ENCODE assay signal across 39 cellular contexts in the genomic region with DNA sequence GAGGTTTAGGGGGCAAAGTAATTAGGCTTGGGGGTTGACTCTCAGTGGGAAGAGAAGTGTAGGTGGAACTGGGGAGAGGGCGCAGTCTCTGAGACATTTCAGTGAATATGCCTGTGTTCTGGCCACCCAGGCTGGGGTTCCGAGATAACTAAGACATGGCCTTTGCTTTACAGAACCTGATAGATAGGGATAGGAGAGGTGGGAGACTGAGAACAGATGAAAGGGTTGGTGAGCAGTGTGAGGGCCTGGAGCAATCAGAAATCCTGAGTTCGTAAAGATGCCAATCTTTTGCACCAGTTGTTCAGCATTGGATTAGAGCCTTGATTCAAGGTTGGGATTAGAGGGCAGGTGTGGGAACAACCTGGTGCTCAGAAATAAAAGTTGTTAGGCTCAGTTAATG.
"Had no signal": no experiment of that assay in that cellular context is flagged by ENCODE, and none has a peak within 500 bp of the region (broad histone marks: within the 10 kb centered on the region; RNA-seq: fewer than 3 reads in every experiment).

No MANE protein-coding gene starts in this region.

- FAIRE-seq: astrocyte, bronchial epithelial cell had no signal

- H3K27me3 ChIP-seq: adrenal gland, ascending aorta, body of pancreas, brain microvascular endothelial cell, breast epithelium, cardiac muscle cell had no signal

- H3K4me1 Mint-ChIP-seq: activated naive CD4-positive, alpha-beta T cell treated with anti-CD3 and anti-CD28 coated beads, Interleukin-2, amount 10 ng/mL, durations not matched to agents 7 days and 5 days; activated naive CD4-positive, alpha-beta T cell treated with anti-CD3 and anti-CD28 coated beads, Interleukin-2, amount 50 U/mL, for 24 hours; activated naive CD8-positive, alpha-beta T cell treated with anti-CD3 and anti-CD28 coated beads, Interleukin-2, amount 10 ng/mL, durations not matched to agents 7 days and 5 days; activated naive CD8-positive, alpha-beta T cell treated with anti-CD3 and anti-CD28 coated beads, Interleukin-2, amount 50 U/mL, for 24 hours; activated T-helper 17 cell treated with anti-CD3 and anti-CD28 coated beads, Interleukin-2, amount 50 U/mL, for 72 hours; central memory CD8-positive, alpha-beta T cell had no signal

- H3K4me1 ChIP-seq: adrenal gland, body of pancreas, breast epithelium had no signal

- H3K36me3 ChIP-seq: adrenal gland, ascending aorta, brain microvascular endothelial cell, breast epithelium, cardiac muscle cell had no signal

- ATAC-seq: activated naive CD4-positive, alpha-beta T cell treated with anti-CD3 and anti-CD28 coated beads, Interleukin-2, amount 50 U/mL, for 72 hours; activated naive CD8-positive, alpha-beta T cell treated with anti-CD3 and anti-CD28 coated beads, Interleukin-2, amount 50 U/mL, for 24 hours; activated T-cell treated with anti-CD3 and anti-CD28 coated beads, Interleukin-2, amount 50 U/mL, for 4 hours; activated T-cell treated with anti-CD3 and anti-CD28 coated beads, Interleukin-2, amount 50 U/mL, for 72 hours; activated T-helper 17 cell treated with anti-CD3 and anti-CD28 coated beads, Interleukin-2, amount 50 U/mL, for 72 hours; body of pancreas had no signal

- H3K27ac ChIP-seq: adrenal gland, ascending aorta, body of pancreas, brain microvascular endothelial cell, breast epithelium, cardiac muscle cell had no signal

- H3K27ac Mint-ChIP-seq: activated naive CD4-positive, alpha-beta T cell treated with anti-CD3 and anti-CD28 coated beads for 36 hours; activated naive CD4-positive, alpha-beta T cell treated with anti-CD3 and anti-CD28 coated beads, Interleukin-2, amount 10 ng/mL, durations not matched to agents 7 days and 5 days; activated naive CD4-positive, alpha-beta T cell treated with anti-CD3 and anti-CD28 coated beads, Interleukin-2, amount 50 U/mL, for 24 hours; activated naive CD8-positive, alpha-beta T cell; activated naive CD8-positive, alpha-beta T cell treated with anti-CD3 and anti-CD28 coated beads for 36 hours; activated naive CD8-positive, alpha-beta T cell treated with anti-CD3 and anti-CD28 coated beads, Interleukin-2, amount 10 ng/mL, durations not matched to agents 7 days and 5 days; activated naive CD8-positive, alpha-beta T cell treated with anti-CD3 and anti-CD28 coated beads, Interleukin-2, amount 50 U/mL, for 24 hours; activated T-cell treated with anti-CD3 and anti-CD28 coated beads, Interleukin-2, amount 50 U/mL, for 24 hours; activated T-cell treated with anti-CD3 and anti-CD28 coated beads, Interleukin-2, amount 50 U/mL, for 72 hours; activated T-helper 1 cell treated with anti-CD3 and anti-CD28 coated beads, Interleukin-12 subunit alpha, Interleukin-12 subunit beta, Interleukin-2, Interleukin-4 antibody, amounts not matched to agents 30 ng/mL and 10 ng/mL and 1 ng/mL, durations not matched to agents 14 hours and 24 hours and 36 hours; activated T-helper 17 cell treated with anti-CD3 and anti-CD28 coated beads, Interleukin-2, amount 50 U/mL, for 72 hours; activated T-helper 2 cell treated with anti-CD3 and anti-CD28 coated beads, Interferon-gamma antibody, Interleukin-2, Interleukin-4, amounts not matched to agents 10 μg/mL and 5 μg/mL and 100 μg/mL, durations not matched to agents 14 hours and 24 hours and 36 hours; brain had no signal

- H3K4me3 ChIP-seq: adrenal gland, ascending aorta, body of pancreas, breast epithelium, cardiac muscle cell had no signal

- DNase-seq: activated effector memory CD4-positive, alpha-beta T cell treated with anti-CD3 and anti-CD28 coated beads, Interleukin-2, amount 50 U/mL, for 16 hours; activated effector memory CD4-positive, alpha-beta T cell treated with Interleukin-2 at 50 U/mL for 16 hours; activated gamma-delta T cell treated with Interleukin-2 at 50 U/mL for 16 hours; activated naive CD4-positive, alpha-beta T cell; activated naive CD4-positive, alpha-beta T cell treated with anti-CD3 and anti-CD28 coated beads for 36 hours; activated naive CD4-positive, alpha-beta T cell treated with anti-CD3 and anti-CD28 coated beads, Interleukin-2, amount 10 ng/mL, durations not matched to agents 7 days and 5 days; activated naive CD4-positive, alpha-beta T cell treated with anti-CD3 and anti-CD28 coated beads, Interleukin-2, amount 50 U/mL, for 16 hours; activated naive CD4-positive, alpha-beta T cell treated with Interleukin-2 at 50 U/mL for 16 hours; activated naive CD8-positive, alpha-beta T cell treated with anti-CD3 and anti-CD28 coated beads for 36 hours; activated naive CD8-positive, alpha-beta T cell treated with anti-CD3 and anti-CD28 coated beads, Interleukin-2, amount 10 ng/mL, durations not matched to agents 7 days and 5 days; activated naive CD8-positive, alpha-beta T cell treated with anti-CD3 and anti-CD28 coated beads, Interleukin-2, amount 50 U/mL, for 24 hours; activated T-cell treated with anti-CD3 and anti-CD28 coated beads, Interleukin-2, amount 50 U/mL, for 1 hour; activated T-cell treated with anti-CD3 and anti-CD28 coated beads, Interleukin-2, amount 50 U/mL, for 24 hours; activated T-cell treated with anti-CD3 and anti-CD28 coated beads, Interleukin-2, amount 50 U/mL, for 4 hours; activated T-cell treated with anti-CD3 and anti-CD28 coated beads, Interleukin-2, amount 50 U/mL, for 48 hours; activated T-cell treated with anti-CD3 and anti-CD28 coated beads, Interleukin-2, amount 50 U/mL, for 72 hours; adrenal gland; amniotic stem cell; amygdala; anterior cingulate cortex; aorta; body of pancreas; brain microvascular endothelial cell; caudate nucleus; central memory CD4-positive, alpha-beta T cell; cerebellar nuclear complex had no signal

- H3K9me3 Mint-ChIP-seq: activated naive CD4-positive, alpha-beta T cell treated with anti-CD3 and anti-CD28 coated beads, Interleukin-2, amount 10 ng/mL, durations not matched to agents 7 days and 5 days; activated naive CD4-positive, alpha-beta T cell treated with anti-CD3 and anti-CD28 coated beads, Interleukin-2, amount 50 U/mL, for 24 hours; activated naive CD8-positive, alpha-beta T cell treated with anti-CD3 and anti-CD28 coated beads for 36 hours; activated naive CD8-positive, alpha-beta T cell treated with anti-CD3 and anti-CD28 coated beads, Interleukin-2, amount 10 ng/mL, durations not matched to agents 7 days and 5 days; activated T-cell treated with anti-CD3 and anti-CD28 coated beads, Interleukin-2, amount 50 U/mL, for 4 hours; activated T-helper 2 cell treated with anti-CD3 and anti-CD28 coated beads, Interferon-gamma antibody, Interleukin-2, Interleukin-4, amounts not matched to agents 10 μg/mL and 5 μg/mL and 100 μg/mL, durations not matched to agents 14 hours and 24 hours and 36 hours had no signal

- H3K4me3 Mint-ChIP-seq: activated naive CD4-positive, alpha-beta T cell treated with anti-CD3 and anti-CD28 coated beads for 36 hours; activated naive CD4-positive, alpha-beta T cell treated with anti-CD3 and anti-CD28 coated beads, Interleukin-2, amount 10 ng/mL, durations not matched to agents 7 days and 5 days; activated naive CD4-positive, alpha-beta T cell treated with anti-CD3 and anti-CD28 coated beads, Interleukin-2, amount 50 U/mL, for 24 hours; activated naive CD8-positive, alpha-beta T cell; activated naive CD8-positive, alpha-beta T cell treated with anti-CD3 and anti-CD28 coated beads for 36 hours; activated naive CD8-positive, alpha-beta T cell treated with anti-CD3 and anti-CD28 coated beads, Interleukin-2, amount 10 ng/mL, durations not matched to agents 7 days and 5 days; activated naive CD8-positive, alpha-beta T cell treated with anti-CD3 and anti-CD28 coated beads, Interleukin-2, amount 50 U/mL, for 24 hours; activated T-cell treated with anti-CD3 and anti-CD28 coated beads, Interleukin-2, amount 50 U/mL, for 24 hours; activated T-cell treated with anti-CD3 and anti-CD28 coated beads, Interleukin-2, amount 50 U/mL, for 4 hours; activated T-cell treated with anti-CD3 and anti-CD28 coated beads, Interleukin-2, amount 50 U/mL, for 72 hours; activated T-helper 1 cell treated with anti-CD3 and anti-CD28 coated beads, Interleukin-12 subunit alpha, Interleukin-12 subunit beta, Interleukin-2, Interleukin-4 antibody, amounts not matched to agents 30 ng/mL and 10 ng/mL and 1 ng/mL, durations not matched to agents 14 hours and 24 hours and 36 hours; activated T-helper 17 cell treated with anti-CD3 and anti-CD28 coated beads, Interleukin-2, amount 50 U/mL, for 72 hours; brain; central memory CD8-positive, alpha-beta T cell had no signal

- H3K36me3 Mint-ChIP-seq: activated naive CD4-positive, alpha-beta T cell treated with anti-CD3 and anti-CD28 coated beads, Interleukin-2, amount 10 ng/mL, durations not matched to agents 7 days and 5 days; activated naive CD4-positive, alpha-beta T cell treated with anti-CD3 and anti-CD28 coated beads, Interleukin-2, amount 50 U/mL, for 24 hours; activated naive CD4-positive, alpha-beta T cell treated with anti-CD3 and anti-CD28 coated beads, Interleukin-2, amount 50 U/mL, for 72 hours; activated naive CD8-positive, alpha-beta T cell treated with anti-CD3 and anti-CD28 coated beads, Interleukin-2, amount 10 ng/mL, durations not matched to agents 7 days and 5 days had no signal

- H3K27me3 Mint-ChIP-seq: brain had no signal

- H3K9me3 ChIP-seq: adrenal gland, ascending aorta, body of pancreas, breast epithelium had no signal
